In genomic region chr11:61332266-61332822, GRCh38 we compare ENCODE assay signal across 1 cellular context.
A peak's percentile ranks its signal among the peaks of the same experiment; 100 is the strongest.
TF ChIP-seq lines count a peak whose summit lies in the region.

No MANE protein-coding gene starts in this region.

TF ChIP-seq in K562, 482 proteins besides CTCF, POLR2A, EP300 and RAD21 (continued from another document):
- TF ChIP-seq SIN3A (IDR thresholded peaks at IDR 0.05; ENCODE audit: borderline replicate concordance in 2 of 2, control insufficient read depth in 1 of 2, low read depth in 2 of 2, low read length in 2 of 2) (peak in 1 of 2 experiments; percentile 44; a peak in 2 of 4 replicates), FOXK1 (CRISPR knock-in tag; IDR thresholded peaks at IDR 0.05; ENCODE audit: borderline replicate concordance) (peak; percentile 68; the same call in 1 of the 2 replicates), SMC3 (conservative IDR thresholded peaks at IDR 0.05; ENCODE audit: insufficient read depth, low read depth, low read length) (0 out of 2 replicates have a peak, but pooled peaks have one; percentile 1)
TF ChIP-seq in K562: peak in this region for 15.
